ENCODE assay signal across 16 cellular contexts in the genomic region with DNA sequence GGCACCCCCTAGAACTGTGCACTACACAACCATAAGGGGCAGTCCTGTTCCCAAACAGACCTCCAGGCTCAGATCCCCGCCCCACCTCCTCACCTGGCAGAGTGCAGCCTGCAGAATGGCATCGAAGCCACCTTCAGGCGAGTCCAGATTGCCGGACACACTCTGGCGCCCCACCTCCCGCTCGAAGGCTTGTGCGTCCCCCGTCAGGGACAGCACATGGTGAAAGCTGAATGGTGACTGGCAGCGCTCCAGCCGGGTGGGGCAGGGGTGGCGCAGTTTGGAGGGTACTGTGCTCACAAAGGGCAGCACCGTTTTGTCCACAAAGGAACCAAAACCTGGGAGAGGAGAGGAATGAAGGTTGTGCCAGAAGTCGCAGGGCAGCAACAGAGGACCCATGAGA. TPM values are rescaled to one million over a fixed set of nuclear protein-coding genes. Genes with fewer than 3 reads are reported as not detected.
DNase-seq lines count a peak whose midpoint lies in the region; ATAC-seq and TF ChIP-seq lines count a peak whose summit lies in the region.
"Had no signal": no experiment of that assay in that cellular context is flagged by ENCODE, and none has a peak within 500 bp of the region (broad histone marks: within the 10 kb centered on the region; RNA-seq: fewer than 3 reads in every experiment).

No MANE protein-coding gene starts in this region.

- H3K4me1 ChIP-seq in CD8-positive, alpha-beta T cell (ENCODE audit: insufficient read depth, low read length), result peaks cover 53% of the 10 kb centered on the region
- H3K4me1 ChIP-seq in RWPE2 (ENCODE audit: insufficient read depth, poor library complexity, severe bottlenecking) (no peaks in the 10 kb centered on the region), foreskin keratinocyte (no peaks in the 10 kb centered on the region)

- intact Hi-C loops in CD8-positive, alpha-beta T cell (cut with DNase I, micrococcal nuclease), result loop anchor here in 1 of 2 experiments (2.0 kb wide), 1 partner anchor 130 kb away; no protein-coding TSS in a partner anchor

- H3K4me3 Mint-ChIP-seq in CD8-positive, alpha-beta T cell, result no peak overlapping the region

- POLR2A ChIA-PET in CD8-positive, alpha-beta T cell (lab: Charles Lee), result interaction anchor here (1.6 to 5.1 kb wide), 3 partner anchors 11 to 16 kb away, joined by 3 to 32 read pairs (median 27); a partner anchor contains a TSS

- H3K27me3 ChIP-seq in CD8-positive, alpha-beta T cell (ENCODE audit: insufficient read depth, low read length), result no peaks in the 10 kb centered on the region
- no peaks in the 10 kb centered on the region for H3K27me3 ChIP-seq in RWPE2 (ENCODE audit: insufficient read depth, poor library complexity, severe bottlenecking)
- peaks cover 15% of the 10 kb centered on the region for H3K27me3 ChIP-seq in foreskin keratinocyte

- peaks cover 64% of the 10 kb centered on the region for H3K36me3 ChIP-seq in CD8-positive, alpha-beta T cell (ENCODE audit: insufficient read depth, low read length)
- H3K36me3 ChIP-seq in RWPE2 (ENCODE audit: low read depth), result no peaks in the 10 kb centered on the region
- H3K36me3 ChIP-seq: thoracic aorta had no signal

- H3K27ac ChIP-seq in CD8-positive, alpha-beta T cell (ENCODE audit: low read depth, low read length), result no peak overlapping the region
- no peak overlapping the region for H3K27ac ChIP-seq in RWPE2 (ENCODE audit: poor library complexity, severe bottlenecking)
- H3K27ac ChIP-seq in foreskin keratinocyte, result no peak overlapping the region
- H3K27ac ChIP-seq: 22Rv1, RWPE1, thoracic aorta had no signal

- no peak for ATAC-seq in CD8-positive, alpha-beta T cell
- ATAC-seq in RWPE2 (ENCODE audit: low read depth) (peak; percentile 15; the same call in 1 of the 3 replicates), foreskin keratinocyte (peak; percentile 9)

- CTCF ChIA-PET in CD8-positive, alpha-beta T cell (lab: Charles Lee), result interaction anchor here (1.9 to 4.0 kb wide), 4 partner anchors 15 to 131 kb away, joined by 9 to 39 read pairs (median 22); no protein-coding TSS in a partner anchor

- H3K4me1 Mint-ChIP-seq in CD8-positive, alpha-beta T cell (ENCODE audit: low read depth), result peaks cover 47% of the 10 kb centered on the region

- H3K27me3 Mint-ChIP-seq in CD8-positive, alpha-beta T cell (ENCODE audit: low read depth), result no peaks in the 10 kb centered on the region

- DNase-seq in NCI-H748 (lab: John Stamatoyannopoulos, UW; ENCODE audit: unreplicated experiment) (peak; percentile 29), NCI-H748 treated with DMSO at 0.1 percent for 48 hours (lab: John Stamatoyannopoulos, UW) (no peak), RWPE2 (ENCODE audit: low spot score) (no peak), foreskin keratinocyte (no peak), DMS79 treated with DMSO at 0.1 percent for 48 hours (lab: John Stamatoyannopoulos, UW) (no peak), SW 1271 (lab: John Stamatoyannopoulos, UW) (no peak), MV-4-11 (lab: John Stamatoyannopoulos, UW) (no peak)
- no peak for DNase-seq in CD8-positive, alpha-beta T cell
- DNase-seq: hypothalamus, KBM-7, kidney, midbrain, NCI-H1105 treated with DMSO at 0.1 percent for 48 hours had no signal

- no peak overlapping the region for H3K4me3 ChIP-seq in CD8-positive, alpha-beta T cell (ENCODE audit: low read depth, low read length)
- no peak overlapping the region for H3K4me3 ChIP-seq in RWPE2 (ENCODE audit: severe bottlenecking)
- H3K4me3 ChIP-seq: thoracic aorta had no signal

- no peaks in the 10 kb centered on the region for H3K9me3 Mint-ChIP-seq in CD8-positive, alpha-beta T cell

- no peak for TF ChIP-seq CTCF in CD8-positive, alpha-beta T cell (IDR thresholded peaks at IDR 0.05)
- no peak for TF ChIP-seq CTCF in RWPE2 (IDR thresholded peaks at IDR 0.05; ENCODE audit: poor library complexity, severe bottlenecking)
- no peak for TF ChIP-seq CTCF in foreskin keratinocyte (conservative IDR thresholded peaks at IDR 0.05)

- peaks cover 83% of the 10 kb centered on the region for H3K36me3 Mint-ChIP-seq in CD8-positive, alpha-beta T cell

- peak overlapping the region; percentile 79 for H3K27ac Mint-ChIP-seq in CD8-positive, alpha-beta T cell

- no peaks in the 10 kb centered on the region for H3K9me3 ChIP-seq in CD8-positive, alpha-beta T cell (ENCODE audit: low read length)
- no peaks in the 10 kb centered on the region for H3K9me3 ChIP-seq in RWPE2 (ENCODE audit: severe bottlenecking)
- H3K9me3 ChIP-seq: thoracic aorta had no signal

RNA-seq across cellular contexts. Expression of a gene that starts 10.6 kb away (rescaled TPM):
- 100 to 1,000 TPM; 107 to 108 TPM for total RNA-seq in CD8-positive, alpha-beta T cell
- total RNA-seq in foreskin keratinocyte, result 0.14 and 0.32 TPM in 2 replicates
- polyA plus RNA-seq in foreskin keratinocyte, result 0.15 and 0.17 TPM in 2 replicates

RNA-seq across cellular contexts. Expression of a gene that starts 15.8 kb away (rescaled TPM):
- total RNA-seq in CD8-positive, alpha-beta T cell, result 10 to 100 TPM; 28.0 to 29.6 TPM
- 4.1 and 4.4 TPM in 2 replicates for total RNA-seq in foreskin keratinocyte
- polyA plus RNA-seq in foreskin keratinocyte, result 3.0 and 3.1 TPM in 2 replicates

RNA-seq across cellular contexts. Expression of a gene that starts 16.0 kb away (rescaled TPM):
- total RNA-seq in CD8-positive, alpha-beta T cell, result 10 to 100 TPM; 24.8 to 24.9 TPM
- total RNA-seq in foreskin keratinocyte, result 11.0 and 11.7 TPM in 2 replicates
- polyA plus RNA-seq in foreskin keratinocyte, result 3.7 and 4.6 TPM in 2 replicates

RNA-seq across cellular contexts. Expression of a gene that starts 35.5 kb away (rescaled TPM):
- 10 to 100 TPM; 16.1 to 16.5 TPM for total RNA-seq in CD8-positive, alpha-beta T cell
- 32.8 and 33.3 TPM in 2 replicates for total RNA-seq in foreskin keratinocyte
- polyA plus RNA-seq in foreskin keratinocyte, result 26.3 and 29.2 TPM in 2 replicates

Comparison
In these comparisons a context has a peak if more than half of its experiments do, and no peak if none do; other contexts are left out.
1. RNA of a gene that starts 10.6 kb away (total RNA-seq): 107 to 108 TPM in CD8-positive, alpha-beta T cell; 0.14 to 0.32 TPM in foreskin keratinocyte; every median in the first group is over 10 times any median in the second.